In genomic region chr16:11384184-11384955, GRCh38 we compare ENCODE assay signal across 18 cellular contexts. TPM values are rescaled to one million over a fixed set of nuclear protein-coding genes. Genes with fewer than 3 reads are reported as not detected.
DNase-seq lines count a peak whose midpoint lies in the region.
"Had no signal": no experiment of that assay in that cellular context is flagged by ENCODE, and none has a peak within 500 bp of the region (broad histone marks: within the 10 kb centered on the region; RNA-seq: fewer than 3 reads in every experiment).

No MANE protein-coding gene starts in this region.

- H3K9me3 ChIP-seq in neuronal stem cell (replicated peaks in 1 of 2; ENCODE audit: control insufficient read depth in 2 of 2, insufficient read depth in 1 of 2, low read depth in 1 of 2, low read length in 2 of 2), result no peaks in the 10 kb centered on the region
- H3K9me3 ChIP-seq: BE2C, SJCRH30 had no signal

- peaks cover 4 to 5% of the 10 kb centered on the region in 2 donors for H3K4me1 ChIP-seq in neuronal stem cell (ENCODE audit: control insufficient read depth in 2 of 2, insufficient read depth in 1 of 2, low read depth in 1 of 2, low read length in 2 of 2)
- H3K4me1 ChIP-seq: BE2C, SJCRH30 had no signal

- peak overlapping the region; percentile 90 for H3K14ac ChIP-seq in neuronal stem cell (ENCODE audit: low read length)

- H3K36me3 ChIP-seq in neuronal stem cell (replicated peaks in 1 of 2; ENCODE audit: control insufficient read depth in 2 of 2, insufficient read depth in 2 of 2, low read length in 2 of 2), result peaks cover 0 to 2% of the 10 kb centered on the region in 2 donors
- H3K36me3 ChIP-seq: BE2C, SJCRH30 had no signal

- peak overlapping the region; percentile 54 for H4K8ac ChIP-seq in neuronal stem cell (ENCODE audit: low read depth, low read length)

- H3K79me1 ChIP-seq in neuronal stem cell (ENCODE audit: low read depth, low read length), result no peaks in the 10 kb centered on the region

- no peak overlapping the region for H4K91ac ChIP-seq in neuronal stem cell (ENCODE audit: low read depth, low read length, poor library complexity)

- H2BK15ac ChIP-seq in neuronal stem cell (ENCODE audit: low read length), result no peak overlapping the region

- WGBS in neuronal stem cell (ENCODE audit: extremely low coverage in 2 of 2, insufficient read length in 2 of 2, insufficient replicate concordance in 1 of 2), 2 donors, result no CpG with 5 or more reads among the region's 25 CpGs

- H3K9ac ChIP-seq in neuronal stem cell (ENCODE audit: low read depth, low read length, poor library complexity), result no peak overlapping the region

- peaks cover 0 to 3% (median 0%) of the 10 kb centered on the region in 3 experiments for H3K27me3 ChIP-seq in neuronal stem cell (ENCODE audit: control insufficient read depth in 3 of 3, insufficient read depth in 3 of 3, low read depth in 1 of 3, low read length in 3 of 3)
- H3K27me3 ChIP-seq: BE2C, SJCRH30 had no signal

- peak overlapping the region; percentile 48 for H2BK5ac ChIP-seq in neuronal stem cell (ENCODE audit: low read length)

- H3K23ac ChIP-seq in neuronal stem cell (ENCODE audit: low read depth, low read length, poor library complexity), result peak overlapping the region; percentile 50

- H2BK120ac ChIP-seq in neuronal stem cell (ENCODE audit: low read depth, low read length), result no peak overlapping the region

- no peak overlapping the region for H3K4me3 ChIP-seq in neuronal stem cell (ENCODE audit: low read length in 2 of 2)
- H3K4me3 ChIP-seq: SJCRH30 had no signal

- no peak overlapping the region for H3K27ac ChIP-seq in neuronal stem cell (replicated peaks; ENCODE audit: low read length)
- H3K27ac ChIP-seq: 22Rv1, SJCRH30 had no signal

- no peak overlapping the region for H3K4me2 ChIP-seq in neuronal stem cell (ENCODE audit: insufficient read depth, low read length, poor library complexity, severe bottlenecking)

- peak overlapping the region; percentile 77 for H2AK5ac ChIP-seq in neuronal stem cell (ENCODE audit: low read depth, low read length)

- H2BK12ac ChIP-seq in neuronal stem cell (ENCODE audit: low read length), result peak overlapping the region; percentile 0

- H3K4ac ChIP-seq in neuronal stem cell (ENCODE audit: low read length), result no peak overlapping the region

- H3K18ac ChIP-seq in neuronal stem cell (ENCODE audit: low read length), result peak overlapping the region; percentile 52

- H2AFZ ChIP-seq in neuronal stem cell (ENCODE audit: low read length), result no peak overlapping the region

- DNase-seq in DMS53 (lab: John Stamatoyannopoulos, UW) (peak; percentile 70), DMS53 treated with DMSO at 0.1 percent for 48 hours (lab: John Stamatoyannopoulos, UW; ENCODE audit: unreplicated experiment) (no peak), COLO668 (lab: John Stamatoyannopoulos, UW; ENCODE audit: unreplicated experiment) (peak; percentile 52), iPS-NIHi7 (ENCODE audit: extremely low spot score) (peak; percentile 7), neuronal stem cell (ENCODE audit: low spot score) (no peak), nucleus accumbens (lab: John Stamatoyannopoulos, UW) (no peak)
- DNase-seq in activated CD4-positive, alpha-beta T cell treated with anti-CD3 and anti-CD28 coated beads, Interleukin-2, amount 50 U/mL, for 48 hours, result no peak
- DNase-seq in activated CD4-positive, alpha-beta T cell treated with anti-CD3 and anti-CD28 coated beads for 4 hours, result no peak
- DNase-seq: BE2C; CD8-positive, alpha-beta memory T cell; DMS153; NCI-H1048; NCI-H1694; NCI-H2029 treated with DMSO at 0.1 percent for 48 hours; NCI-H446 treated with DMSO at 0.1 percent for 48 hours; NCI-H69; SJCRH30 had no signal

RNA-seq across cellular contexts. Expression of gene RMI2, which starts 39.1 kb away (rescaled TPM):
- polyA plus RNA-seq in neuronal stem cell (2013, experiment 1 of 2), result 48.2 TPM
- polyA plus RNA-seq in neuronal stem cell (2013, experiment 2 of 2), result 49.5 TPM

Comparison
In these comparisons a context has a peak if more than half of its experiments do, and no peak if none do; other contexts are left out.
1. DNase-seq: peak in DMS53 (single experiment), COLO668 (single experiment) and iPS-NIHi7 (single experiment); none in DMS53 treated with DMSO at 0.1 percent for 48 hours (single experiment), neuronal stem cell (single experiment), activated CD4-positive, alpha-beta T cell treated with anti-CD3 and anti-CD28 coated beads, Interleukin-2, amount 50 U/mL, for 48 hours (0 of 2), activated CD4-positive, alpha-beta T cell treated with anti-CD3 and anti-CD28 coated beads for 4 hours (0 of 2) and nucleus accumbens (0 of 56).